ENCODE assay signal across 27 cellular contexts in genomic region chr6:3120765-3121089, GRCh38.
"Had no signal": no experiment of that assay in that cellular context is flagged by ENCODE, and none has a peak within 500 bp of the region (broad histone marks: within the 10 kb centered on the region; RNA-seq: fewer than 3 reads in every experiment).

No MANE protein-coding gene starts in this region.

- H3K36me3 Mint-ChIP-seq: activated CD4-positive, alpha-beta memory T cell treated with anti-CD3 and anti-CD28 coated beads for 36 hours; immature natural killer cell; natural killer cell had no signal

- H3K4me3 ChIP-seq: breast epithelium, gastroesophageal sphincter, lower lobe of right lung, skin epidermis, upper lobe of left lung, vagina had no signal

- H3K4me3 Mint-ChIP-seq: activated CD4-positive, alpha-beta memory T cell treated with anti-CD3 and anti-CD28 coated beads for 36 hours; activated CD4-positive, alpha-beta T cell treated with anti-CD3 and anti-CD28 coated beads, Interleukin-2, amount 10 ng/mL, durations not matched to agents 24 days and 14 days had no signal

- H3K36me3 ChIP-seq: breast epithelium, gastroesophageal sphincter, lower lobe of right lung, vagina had no signal

- ATAC-seq: activated T-helper 17 cell treated with anti-CD3 and anti-CD28 coated beads, Interleukin-2, amount 50 U/mL, for 72 hours; gastroesophageal sphincter; lower lobe of right lung; natural killer cell; sciatic nerve; stimulated activated effector memory CD8-positive, alpha-beta T cell treated with anti-CD3 and anti-CD28 coated beads, Interleukin-12 subunit alpha, Interleukin-12 subunit beta, amount 100 ng/mL, for 72 hours had no signal

- H3K27me3 ChIP-seq: breast epithelium, gastroesophageal sphincter, upper lobe of left lung, vagina had no signal

- H3K9me3 ChIP-seq: breast epithelium, gastroesophageal sphincter, lower lobe of right lung, upper lobe of left lung, vagina had no signal

- H3K27ac ChIP-seq: breast epithelium, gastroesophageal sphincter, lower lobe of right lung, skin epidermis, upper lobe of left lung, vagina had no signal

- H3K9me3 Mint-ChIP-seq: activated CD4-positive, alpha-beta memory T cell treated with anti-CD3 and anti-CD28 coated beads for 36 hours; activated CD4-positive, alpha-beta T cell treated with anti-CD3 and anti-CD28 coated beads, Interleukin-2, amount 10 ng/mL, durations not matched to agents 24 days and 14 days; activated T-cell treated with anti-CD3 and anti-CD28 coated beads, Interleukin-2, amount 50 U/mL, for 24 hours; activated T-helper 17 cell treated with anti-CD3 and anti-CD28 coated beads, Interleukin-2, amount 50 U/mL, for 72 hours; immature natural killer cell; natural killer cell; stimulated activated effector memory CD8-positive, alpha-beta T cell treated with anti-CD3 and anti-CD28 coated beads, Interleukin-12 subunit alpha, Interleukin-12 subunit beta, amount 100 ng/mL, for 72 hours; stimulated activated naive CD8-positive, alpha-beta T cell treated with anti-CD3 and anti-CD28 coated beads, Interleukin-15, Interleukin-2, amounts not matched to agents 100 ng/mL and 50 ng/mL, for 24 hours had no signal

- H3K27me3 Mint-ChIP-seq: activated CD4-positive, alpha-beta memory T cell treated with anti-CD3 and anti-CD28 coated beads for 36 hours; activated T-cell treated with anti-CD3 and anti-CD28 coated beads, Interleukin-2, amount 50 U/mL, for 24 hours; activated T-helper 17 cell treated with anti-CD3 and anti-CD28 coated beads, Interleukin-2, amount 50 U/mL, for 72 hours; stimulated activated naive CD8-positive, alpha-beta T cell treated with anti-CD3 and anti-CD28 coated beads, Interleukin-15, Interleukin-2, amounts not matched to agents 100 ng/mL and 50 ng/mL, for 24 hours had no signal

- DNase-seq: activated CD4-positive, alpha-beta memory T cell treated with anti-CD3 and anti-CD28 coated beads for 36 hours; activated CD4-positive, alpha-beta T cell treated with anti-CD3 and anti-CD28 coated beads, Interleukin-2, amount 10 ng/mL, durations not matched to agents 24 days and 14 days; activated CD4-positive, CD25-positive, alpha-beta regulatory T cell treated with anti-CD3 and anti-CD28 coated beads, Interleukin-2, amount 50 U/mL, for 72 hours; activated CD8-positive, alpha-beta memory T cell treated with anti-CD3 and anti-CD28 coated beads, Interleukin-2, amount 50 U/mL, for 4 hours; activated gamma-delta T cell treated with Interleukin-2 at 50 U/mL for 16 hours; activated naive CD4-positive, alpha-beta T cell treated with anti-CD3 and anti-CD28 coated beads, Interleukin-2, amount 50 U/mL, for 16 hours; activated T-cell treated with anti-CD3 and anti-CD28 coated beads, Interleukin-2, amount 50 U/mL, for 24 hours; amniotic stem cell; central memory CD4-positive, alpha-beta T cell; hypothalamus; immature natural killer cell; lower lobe of right lung; mesenchymal stem cell; natural killer cell; stimulated activated CD4-positive, alpha-beta T cell treated with anti-CD3 and anti-CD28 coated beads, Interleukin-12 subunit alpha, Interleukin-12 subunit beta, amount 100 ng/mL, for 4 hours; stimulated activated CD4-positive, alpha-beta T cell treated with anti-CD3 and anti-CD28 coated beads, Interleukin-4, amount 100 ng/mL, for 24 hours; substantia nigra; T-helper 2 cell; upper lobe of left lung had no signal

- H3K27ac Mint-ChIP-seq: activated CD4-positive, alpha-beta memory T cell treated with anti-CD3 and anti-CD28 coated beads for 36 hours; activated CD4-positive, alpha-beta T cell treated with anti-CD3 and anti-CD28 coated beads, Interleukin-2, amount 10 ng/mL, durations not matched to agents 24 days and 14 days; activated T-cell treated with anti-CD3 and anti-CD28 coated beads, Interleukin-2, amount 50 U/mL, for 24 hours; activated T-helper 17 cell treated with anti-CD3 and anti-CD28 coated beads, Interleukin-2, amount 50 U/mL, for 72 hours; immature natural killer cell; natural killer cell; stimulated activated effector memory CD8-positive, alpha-beta T cell treated with anti-CD3 and anti-CD28 coated beads, Interleukin-12 subunit alpha, Interleukin-12 subunit beta, amount 100 ng/mL, for 72 hours; stimulated activated naive CD8-positive, alpha-beta T cell treated with anti-CD3 and anti-CD28 coated beads, Interleukin-15, Interleukin-2, amounts not matched to agents 100 ng/mL and 50 ng/mL, for 24 hours had no signal

- H3K4me1 ChIP-seq: breast epithelium had no signal
